9 cellular contexts compared by ENCODE assay signal in the genomic region with DNA sequence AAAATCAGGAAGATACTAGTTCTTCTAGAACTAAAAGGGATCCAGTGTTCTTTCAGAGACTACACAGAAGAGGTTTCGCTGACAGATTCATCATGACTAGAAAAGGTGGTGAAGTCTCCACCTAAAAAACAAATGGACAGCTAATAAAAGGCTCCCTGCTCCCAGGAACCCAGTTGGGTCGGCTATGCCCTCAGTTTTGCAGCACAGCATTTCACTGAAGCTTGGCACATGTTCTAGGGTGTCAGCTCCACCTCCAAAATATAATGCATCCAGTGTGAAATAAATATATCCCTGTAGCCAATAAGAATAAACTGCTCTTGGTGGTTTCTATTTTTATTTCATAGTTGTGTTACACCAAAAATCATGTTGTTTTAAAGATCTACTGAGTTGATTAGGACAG. TPM values are rescaled to one million over a fixed set of nuclear protein-coding genes. Genes with fewer than 3 reads are reported as not detected.
"Had no signal": no experiment of that assay in that cellular context is flagged by ENCODE, and none has a peak within 500 bp of the region (broad histone marks: within the 10 kb centered on the region; RNA-seq: fewer than 3 reads in every experiment).

No MANE protein-coding gene starts in this region.

- H3K4me1 ChIP-seq: HAP-1 had no signal

- H3K4me2 ChIP-seq: GM23338 had no signal

- FAIRE-seq: H54 had no signal

- H3K4me3 Mint-ChIP-seq: GM23338, H9, HFFc6 had no signal

- H3K36me3 ChIP-seq: HAP-1 had no signal

- H3K9me3 Mint-ChIP-seq: GM23338, H9, HFFc6 had no signal

- H3K9me3 ChIP-seq: HAP-1 had no signal

- H3K9ac ChIP-seq: GM23248 had no signal

- H3K27ac Mint-ChIP-seq: GM23338, H9, HFFc6 had no signal

- H3K4me3 ChIP-seq: GM23248, GM23338, HAP-1 had no signal

- H2AFZ ChIP-seq: GM23248, GM23338 had no signal

- H3K27ac ChIP-seq: GM23248 had no signal

- DNase-seq: GM23248, GOT3, H7, H9, HCEC 1CT, HFFc6 had no signal

RNA-seq across cellular contexts. Expression of a gene that starts 55.0 kb away (rescaled TPM):
- total RNA-seq: GM23338, H9 had no signal
- polyA plus RNA-seq: GM23338 had no signal

RNA-seq across cellular contexts. Expression of a gene that starts 57.9 kb away (rescaled TPM):
- total RNA-seq: H9 had no signal
